Comparison of ENCODE assay signal across 8 cellular contexts in the genomic region with DNA sequence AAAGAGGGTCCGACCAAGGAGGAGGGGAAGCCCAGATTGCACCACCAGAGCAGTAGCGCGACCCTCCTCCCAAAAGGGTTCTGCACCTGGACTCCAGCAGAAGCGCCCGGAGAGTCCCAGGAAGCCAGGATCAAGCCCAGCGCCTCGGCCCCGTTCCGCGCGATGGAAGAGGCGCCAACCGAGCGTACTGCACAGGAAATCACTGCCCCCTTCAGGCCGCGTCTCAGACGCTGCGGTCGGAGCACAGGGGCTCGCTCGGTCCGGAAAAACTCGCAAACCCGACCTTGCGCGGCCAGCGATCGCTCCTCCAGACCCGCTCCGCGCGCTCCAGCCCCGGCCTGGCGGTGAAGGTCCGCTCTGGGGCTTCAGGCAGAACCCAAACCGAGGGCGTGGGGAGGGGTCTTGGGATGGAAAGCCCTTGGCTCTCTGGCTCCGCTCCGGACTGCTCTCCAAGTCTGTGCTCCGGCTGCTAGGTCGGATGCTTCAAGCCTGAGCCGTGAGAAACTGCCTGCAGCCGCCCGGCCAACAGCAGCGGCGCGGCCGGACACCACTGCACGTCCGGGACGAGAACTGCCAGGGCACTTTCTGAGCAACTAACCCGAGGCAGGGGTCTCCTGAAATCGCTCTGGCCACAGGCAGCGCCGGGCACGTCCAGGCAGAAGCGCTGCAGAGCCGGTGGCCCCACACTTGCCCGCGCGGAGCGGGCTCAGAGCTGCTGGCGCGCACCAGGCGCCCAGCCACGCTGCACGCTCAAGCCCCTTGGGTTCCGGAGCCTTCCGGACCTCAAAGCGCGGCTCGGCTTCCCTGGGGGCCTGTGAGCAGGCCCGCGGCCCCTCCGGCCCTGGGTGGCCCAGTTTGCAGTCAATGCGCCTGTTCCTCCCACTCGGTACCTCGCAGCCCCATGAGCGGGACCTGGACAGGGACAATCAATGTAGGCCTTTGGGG. TPM values are rescaled to one million over a fixed set of nuclear protein-coding genes. Genes with fewer than 3 reads are reported as not detected.
DNase-seq lines count a peak whose midpoint lies in the region; ATAC-seq and TF ChIP-seq lines count a peak whose summit lies in the region.

No MANE protein-coding gene starts in this region.

- H3K4me1 Mint-ChIP-seq in activated CD4-positive, alpha-beta memory T cell treated with anti-CD3 and anti-CD28 coated beads for 36 hours (ENCODE audit: low read depth), result peaks cover 1% of the 10 kb centered on the region
- peaks cover 3% of the 10 kb centered on the region for H3K4me1 Mint-ChIP-seq in activated CD4-positive, alpha-beta memory T cell treated with anti-CD3 and anti-CD28 coated beads, Interleukin-2, amount 10 ng/mL, durations not matched to agents 7 days and 5 days

- CTCF ChIA-PET in activated CD4-positive, alpha-beta memory T cell treated with anti-CD3 and anti-CD28 coated beads for 36 hours (lab: Charles Lee), result no interaction called here
- CTCF ChIA-PET in activated CD4-positive, alpha-beta memory T cell treated with anti-CD3 and anti-CD28 coated beads, Interleukin-2, amount 10 ng/mL, durations not matched to agents 7 days and 5 days (lab: Charles Lee), result interaction anchor here (0.6 kb wide), 1 partner anchor 82 kb away, joined by 3 read pairs; no protein-coding TSS in a partner anchor

- no peak overlapping the region for H3K4me3 Mint-ChIP-seq in activated CD4-positive, alpha-beta memory T cell treated with anti-CD3 and anti-CD28 coated beads for 36 hours
- H3K4me3 Mint-ChIP-seq in activated CD4-positive, alpha-beta memory T cell treated with anti-CD3 and anti-CD28 coated beads, Interleukin-2, amount 10 ng/mL, durations not matched to agents 7 days and 5 days, result no peak overlapping the region

- intact Hi-C loops in activated CD4-positive, alpha-beta memory T cell treated with anti-CD3 and anti-CD28 coated beads for 36 hours (cut with micrococcal nuclease), result loop anchor here (5.0 kb wide), 1 partner anchor 170 kb away; no protein-coding TSS in a partner anchor
- intact Hi-C loops in heart right ventricle (cut with DNase I), result loop anchor here in 5 of 10 donors (2.0 to 10.0 kb wide), 4 partner anchors 57 to 393 kb away; no protein-coding TSS in a partner anchor

- H3K9me3 Mint-ChIP-seq in activated CD4-positive, alpha-beta memory T cell treated with anti-CD3 and anti-CD28 coated beads for 36 hours, result no peaks in the 10 kb centered on the region
- H3K9me3 Mint-ChIP-seq in activated CD4-positive, alpha-beta memory T cell treated with anti-CD3 and anti-CD28 coated beads, Interleukin-2, amount 10 ng/mL, durations not matched to agents 7 days and 5 days, result no peaks in the 10 kb centered on the region

- H3K36me3 ChIP-seq in heart right ventricle, result no peaks in the 10 kb centered on the region

- ATAC-seq in heart right ventricle (peak; percentile 63 to 91 (median 82)), GM18498 (IDR thresholded peaks at IDR 0.05; ENCODE audit: unreplicated experiment) (no peak), HG03378 (IDR thresholded peaks at IDR 0.05; ENCODE audit: unreplicated experiment) (no peak)

- TF ChIP-seq CTCF in WI38 (IDR thresholded peaks at IDR 0.05; ENCODE audit: low read depth, low read length) (peak; percentile 63), heart right ventricle (IDR thresholded peaks at IDR 0.05) (peak in 8 of 9 donors; percentile 38 to 66 (median 54))

- DNase-seq in activated CD4-positive, alpha-beta memory T cell treated with anti-CD3 and anti-CD28 coated beads for 36 hours, result peak; percentile 50
- DNase-seq in activated CD4-positive, alpha-beta memory T cell treated with anti-CD3 and anti-CD28 coated beads, Interleukin-2, amount 10 ng/mL, durations not matched to agents 7 days and 5 days, result no peak
- DNase-seq in M059J (ENCODE audit: low read depth), result peak; percentile 56
- DNase-seq in heart right ventricle, result peak; percentile 28 to 29
- peak; percentile 32 for DNase-seq in renal cortical epithelial cell (ENCODE audit: low read depth)

- peaks cover 3 to 22% (median 15%) of the 10 kb centered on the region in 9 donors for H3K4me1 ChIP-seq in heart right ventricle

- peaks cover 51% of the 10 kb centered on the region for H3K27me3 Mint-ChIP-seq in activated CD4-positive, alpha-beta memory T cell treated with anti-CD3 and anti-CD28 coated beads for 36 hours
- peaks cover 69% of the 10 kb centered on the region for H3K27me3 Mint-ChIP-seq in activated CD4-positive, alpha-beta memory T cell treated with anti-CD3 and anti-CD28 coated beads, Interleukin-2, amount 10 ng/mL, durations not matched to agents 7 days and 5 days

- H3K27ac Mint-ChIP-seq in activated CD4-positive, alpha-beta memory T cell treated with anti-CD3 and anti-CD28 coated beads for 36 hours, result no peak overlapping the region
- no peak overlapping the region for H3K27ac Mint-ChIP-seq in activated CD4-positive, alpha-beta memory T cell treated with anti-CD3 and anti-CD28 coated beads, Interleukin-2, amount 10 ng/mL, durations not matched to agents 7 days and 5 days

- H3K4me3 ChIP-seq in WI38 (ENCODE audit: low read depth, low read length) (peak overlapping the region; percentile 61), heart right ventricle (peak overlapping the region in 8 of 10 donors; percentile 6 to 39 (median 27))

- no peaks in the 10 kb centered on the region for H3K9me3 ChIP-seq in heart right ventricle

- H3K27me3 ChIP-seq in heart right ventricle, result peaks cover 13 to 97% (median 94%) of the 10 kb centered on the region in 7 donors

- POLR2A ChIA-PET in activated CD4-positive, alpha-beta memory T cell treated with anti-CD3 and anti-CD28 coated beads for 36 hours (lab: Charles Lee), result no interaction called here
- POLR2A ChIA-PET in activated CD4-positive, alpha-beta memory T cell treated with anti-CD3 and anti-CD28 coated beads, Interleukin-2, amount 10 ng/mL, durations not matched to agents 7 days and 5 days (lab: Charles Lee), result no interaction called here

- 2 to 3% methylated on average over 79 of the region's 79 CpGs for WGBS in heart right ventricle, 2 donors

- H3K36me3 Mint-ChIP-seq in activated CD4-positive, alpha-beta memory T cell treated with anti-CD3 and anti-CD28 coated beads for 36 hours, result no peaks in the 10 kb centered on the region
- no peaks in the 10 kb centered on the region for H3K36me3 Mint-ChIP-seq in activated CD4-positive, alpha-beta memory T cell treated with anti-CD3 and anti-CD28 coated beads, Interleukin-2, amount 10 ng/mL, durations not matched to agents 7 days and 5 days (ENCODE audit: low read depth)

- H3K27ac ChIP-seq in heart right ventricle, result no peak overlapping the region

RNA-seq across cellular contexts. Expression of gene GABBR2, which starts 1.3 kb away (rescaled TPM):
- not detected for total RNA-seq in activated CD4-positive, alpha-beta memory T cell treated with anti-CD3 and anti-CD28 coated beads for 36 hours
- not detected for total RNA-seq in activated CD4-positive, alpha-beta memory T cell treated with anti-CD3 and anti-CD28 coated beads, Interleukin-2, amount 10 ng/mL, durations not matched to agents 7 days and 5 days
- not detected in 2 replicates for total RNA-seq in M059J (2014; rRNA removed; shearing (Covaris generic))
- total RNA-seq in heart right ventricle (1 to 10 TPM in 1 of 10 donors, under 1 TPM in 9; 0.03 to 1.3 (median 0.54) TPM), renal cortical epithelial cell (0.17 TPM in 1 of 2 replicates, not detected in the other)
- polyA plus RNA-seq in heart right ventricle, result under 1 TPM; under 0.01 to 0.37 TPM

Comparison
In these comparisons a context has a peak if more than half of its experiments do, and no peak if none do; other contexts are left out.
1. ATAC-seq: peak in heart right ventricle (8 of 8); none in GM18498 (single experiment) and HG03378 (single experiment).